ENCODE assay signal across 21 cellular contexts in the genomic region with DNA sequence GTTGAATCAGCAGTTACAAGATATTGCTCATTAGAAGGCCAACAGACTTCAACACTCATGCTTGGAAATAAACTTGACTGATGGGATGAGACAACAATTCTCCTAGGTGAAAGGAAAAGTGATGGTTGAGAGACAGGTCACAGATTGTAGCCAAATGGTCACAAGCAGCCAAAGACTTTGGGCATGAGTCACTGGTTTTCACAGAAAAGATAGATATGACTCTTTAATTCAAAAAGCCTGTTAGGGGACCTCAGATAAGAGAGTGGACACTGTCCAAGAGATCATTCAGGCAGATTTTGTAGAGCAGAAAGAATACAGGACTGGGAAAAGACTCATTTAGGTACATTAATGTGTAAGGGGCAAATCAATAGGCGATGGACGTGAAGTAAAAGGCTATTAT.
A peak's percentile ranks its signal among the peaks of the same experiment; 100 is the strongest.
DNase-seq lines count a peak whose midpoint lies in the region; ATAC-seq and TF ChIP-seq lines count a peak whose summit lies in the region.
"Had no signal": no experiment of that assay in that cellular context is flagged by ENCODE, and none has a peak within 500 bp of the region (broad histone marks: within the 10 kb centered on the region; RNA-seq: fewer than 3 reads in every experiment).

No MANE protein-coding gene starts in this region.

- no peak overlapping the region for H3K9ac ChIP-seq in IMR-90 (ENCODE audit: low read depth, low read length)
- H3K9ac ChIP-seq in H9 (ENCODE audit: extremely low read depth, insufficient read length, low read length) = no peak overlapping the region

- no peaks in the 10 kb centered on the region for H3K9me1 ChIP-seq in IMR-90 (ENCODE audit: insufficient read depth, low read length)

- no peak overlapping the region for H3T11ph ChIP-seq in H9 (ENCODE audit: low read length)

- WGBS in IMR-90 (ENCODE audit: extremely low coverage in 2 of 2, insufficient read length in 1 of 2), 2 experiments = no CpG with 5 or more reads among the region's 2 CpGs
- no CpG with 5 or more reads among the region's 2 CpGs for WGBS in H9 (ENCODE audit: extremely low coverage, insufficient read length, low lambda C conversion rate)

- H3K36me3 ChIP-seq in IMR-90 (ENCODE audit: control insufficient read depth, insufficient read depth, low read length) = no peaks in the 10 kb centered on the region
- H3K36me3 ChIP-seq: BE2C had no signal

- TF ChIP-seq RAD21 in IMR-90 (IDR thresholded peaks at IDR 0.05; ENCODE audit: low read length) = no peak

- POLR2A ChIA-PET in IMR-90 (lab: Charles Lee; ENCODE audit: unreplicated experiment) = no interaction called here

- H3K4me2 ChIP-seq in IMR-90 (ENCODE audit: low read depth, low read length) (no peak overlapping the region), H9 (ENCODE audit: insufficient read depth, insufficient read length, low read length) (no peak overlapping the region)

- H3K4me1 ChIP-seq in IMR-90 (ENCODE audit: control insufficient read depth, insufficient read depth, low read length) (no peaks in the 10 kb centered on the region), H9 (ENCODE audit: insufficient read depth, low read length) (no peaks in the 10 kb centered on the region)
- H3K4me1 ChIP-seq: BE2C had no signal

- H2AFZ ChIP-seq in IMR-90 (replicated peaks; ENCODE audit: low read length, poor library complexity) (no peak overlapping the region), H9 (ENCODE audit: low read length) (no peak overlapping the region)

- no peak overlapping the region for H2BK12ac ChIP-seq in H9 (ENCODE audit: insufficient read length, low read depth, low read length)

- H4K20me1 ChIP-seq in IMR-90 (ENCODE audit: insufficient read depth, low read length) (no peaks in the 10 kb centered on the region), H9 (ENCODE audit: control insufficient read depth, insufficient read depth, insufficient read length) (no peaks in the 10 kb centered on the region)

- no peak overlapping the region for H2AK9ac ChIP-seq in IMR-90 (replicated peaks; ENCODE audit: low read depth, low read length, poor library complexity)

- H3K9me3 Mint-ChIP-seq in H9 = no peaks in the 10 kb centered on the region; a peak in 1 of 5 replicates

- H4K5ac ChIP-seq in IMR-90 (ENCODE audit: low read depth, low read length) = no peak overlapping the region
- no peak overlapping the region for H4K5ac ChIP-seq in H9 (ENCODE audit: insufficient read length, low read depth, low read length)

- dilution Hi-C loops in IMR-90 (cut with HindIII; ENCODE audit: low sequenced_read_pairs, unreplicated experiment) = loop anchor here (25.0 kb wide), 1 partner anchor 476 kb away; no protein-coding TSS in a partner anchor

- BruUV-seq in IMR-90 (replicated peaks; lab: Mats Ljungman, UMichigan) = no TSS peak

- CTCF ChIA-PET in IMR-90 (lab: Yijun Ruan, JAX) = no interaction called here

- no peak overlapping the region for H3K23ac ChIP-seq in IMR-90 (ENCODE audit: low read depth, low read length)
- H3K23ac ChIP-seq in H9 (ENCODE audit: insufficient read length, low read depth, low read length) = no peak overlapping the region

- no peak for TF ChIP-seq CTCF in IMR-90 (conservative IDR thresholded peaks at IDR 0.05; ENCODE audit: low read depth, low read length)
- no peak for TF ChIP-seq CTCF in H9 (conservative IDR thresholded peaks at IDR 0.05)

- TF ChIP-seq POLR2A in IMR-90 (IDR thresholded peaks at IDR 0.05; ENCODE audit: low read depth, low read length) = no peak

- H2BK15ac ChIP-seq in IMR-90 (ENCODE audit: low read depth, low read length) (no peak overlapping the region), H9 (ENCODE audit: low read depth, low read length) (no peak overlapping the region)

- H3K56ac ChIP-seq in IMR-90 (ENCODE audit: extremely low read depth, insufficient read depth, low read length) (no peak overlapping the region), H9 (ENCODE audit: insufficient read length, low read depth, low read length) (no peak overlapping the region)

- no peak overlapping the region for H2BK120ac ChIP-seq in IMR-90 (ENCODE audit: low read depth, low read length)
- no peak overlapping the region for H2BK120ac ChIP-seq in H9 (ENCODE audit: low read depth, low read length, poor library complexity, severe bottlenecking)

- H3K79me2 ChIP-seq in H9 (ENCODE audit: insufficient read depth, low read length) = no peaks in the 10 kb centered on the region

- intact Hi-C loops in IMR-90 (cut with micrococcal nuclease) = no loop called here

- H3K14ac ChIP-seq in IMR-90 (replicated peaks; ENCODE audit: low read depth, low read length) (no peak overlapping the region), H9 (ENCODE audit: insufficient read depth, low read length) (no peak overlapping the region)

- H2BK20ac ChIP-seq in IMR-90 (ENCODE audit: low read depth, low read length) (no peak overlapping the region), H9 (ENCODE audit: low read depth, low read length, poor library complexity, severe bottlenecking) (no peak overlapping the region)

- H3K18ac ChIP-seq in IMR-90 (ENCODE audit: low read depth, low read length) (no peak overlapping the region), H9 (ENCODE audit: insufficient read length, low read depth, low read length) (no peak overlapping the region)

- H3K4ac ChIP-seq in IMR-90 (ENCODE audit: low read depth, low read length) (no peak overlapping the region), H9 (ENCODE audit: low read depth, low read length) (no peak overlapping the region)

- no peaks in the 10 kb centered on the region for H3K79me1 ChIP-seq in IMR-90 (ENCODE audit: low read depth in 1 of 2, low read length in 2 of 2)
- no peaks in the 10 kb centered on the region for H3K79me1 ChIP-seq in H9 (ENCODE audit: insufficient read depth, low read depth, low read length, poor library complexity, severe bottlenecking)

- H3K4me3 ChIP-seq in IMR-90 (ENCODE audit: insufficient read depth, low read depth, low read length) = no peak overlapping the region
- H3K4me3 ChIP-seq: GM12878 had no signal

- H4K91ac ChIP-seq in IMR-90 (ENCODE audit: insufficient read depth, low read depth, low read length) = no peak overlapping the region
- no peak overlapping the region for H4K91ac ChIP-seq in H9 (ENCODE audit: insufficient read length, low read depth, low read length)

- H3K36me3 Mint-ChIP-seq in H9 (ENCODE audit: insufficient read depth in 1 of 3, low read depth in 3 of 3) = peaks cover 0 to 4% (median 0%) of the 10 kb centered on the region in 3 experiments; a peak in 2 of 7 replicates
- H3K36me3 Mint-ChIP-seq: CD4-positive, CD25-positive, alpha-beta regulatory T cell; CD8-positive, alpha-beta memory T cell had no signal

- H2BK5ac ChIP-seq in IMR-90 (ENCODE audit: low read depth, low read length, poor library complexity, severe bottlenecking) = no peak overlapping the region
- H2BK5ac ChIP-seq in H9 (ENCODE audit: insufficient read length, low read length) = no peak overlapping the region

- H2AK5ac ChIP-seq in IMR-90 (ENCODE audit: low read depth, low read length) (no peak overlapping the region), H9 (ENCODE audit: insufficient read length, low read length) (no peak overlapping the region)

- DNase-seq in IMR-90 (peak; percentile 20), OCI-M1 (lab: John Stamatoyannopoulos, UW) (peak; percentile 29), astrocyte of the hippocampus (ENCODE audit: low read depth, low spot score) (peak; percentile 15), H9 (no peak), HuH-7.5 (ENCODE audit: low spot score) (no peak), SW480 (ENCODE audit: low spot score) (no peak)
- DNase-seq: ACHN; BE2C; C1 segment of cervical spinal cord; CD4-positive, CD25-positive, alpha-beta regulatory T cell; CD8-positive, alpha-beta memory T cell; COR-L47; DMS 273 treated with DMSO at 0.1 percent for 48 hours; DMS53; DND-41; EL; GOT3; H7 had no signal

- H3K9me3 ChIP-seq in IMR-90 (ENCODE audit: control insufficient read depth, insufficient read depth, low read length) = no peaks in the 10 kb centered on the region
- H3K9me3 ChIP-seq in H9 (ENCODE audit: control insufficient read depth, low read depth, low read length) = no peaks in the 10 kb centered on the region
- H3K9me3 ChIP-seq: BE2C had no signal

- in situ Hi-C loops in IMR-90 (cut with MboI; ENCODE audit: low sequenced_read_pairs) = no loop called here

- no peak overlapping the region for H3K4me3 Mint-ChIP-seq in H9
- H3K4me3 Mint-ChIP-seq: CD4-positive, CD25-positive, alpha-beta regulatory T cell; CD8-positive, alpha-beta memory T cell had no signal

- H3K27ac ChIP-seq in IMR-90 (ENCODE audit: insufficient read depth, low read length) (no peak overlapping the region), H9 (ENCODE audit: insufficient read length, low read depth, low read length) (no peak overlapping the region)
- H3K27ac ChIP-seq: HL-60 had no signal

- H3K27me3 Mint-ChIP-seq in H9 (ENCODE audit: low read depth) = no peaks in the 10 kb centered on the region
- H3K27me3 Mint-ChIP-seq: CD4-positive, CD25-positive, alpha-beta regulatory T cell; CD8-positive, alpha-beta memory T cell had no signal

- ATAC-seq in IMR-90 (ENCODE audit: low read depth) = no peak
- no peak for ATAC-seq in HG03469 (IDR thresholded peaks at IDR 0.05; ENCODE audit: unreplicated experiment)
- ATAC-seq: GM12878 had no signal

- no peak overlapping the region for H4K8ac ChIP-seq in IMR-90 (ENCODE audit: low read depth in 2 of 2, low read length in 2 of 2)
- H4K8ac ChIP-seq in H9 (replicated peaks; ENCODE audit: insufficient read length, low read depth, low read length) = no peak overlapping the region

- H3K27ac Mint-ChIP-seq in H9 = no peak overlapping the region
- H3K27ac Mint-ChIP-seq: CD4-positive, CD25-positive, alpha-beta regulatory T cell; CD8-positive, alpha-beta memory T cell had no signal

- H3K4me1 Mint-ChIP-seq in H9 = no peaks in the 10 kb centered on the region
- H3K4me1 Mint-ChIP-seq: CD4-positive, CD25-positive, alpha-beta regulatory T cell; CD8-positive, alpha-beta memory T cell had no signal

- H3K27me3 ChIP-seq in IMR-90 (ENCODE audit: control insufficient read depth, insufficient read depth, low read length) (no peaks in the 10 kb centered on the region), H9 (ENCODE audit: insufficient read depth, low read length) (no peaks in the 10 kb centered on the region)
- H3K27me3 ChIP-seq: BE2C had no signal

- no peaks in the 10 kb centered on the region for H3K23me2 ChIP-seq in H9 (ENCODE audit: insufficient read length, low read depth, low read length, poor library complexity, severe bottlenecking)

TF ChIP-seq in IMR-90, 13 proteins besides CTCF, POLR2A, EP300 and RAD21 (continues in another document):
- TF ChIP-seq, protein P1, sequence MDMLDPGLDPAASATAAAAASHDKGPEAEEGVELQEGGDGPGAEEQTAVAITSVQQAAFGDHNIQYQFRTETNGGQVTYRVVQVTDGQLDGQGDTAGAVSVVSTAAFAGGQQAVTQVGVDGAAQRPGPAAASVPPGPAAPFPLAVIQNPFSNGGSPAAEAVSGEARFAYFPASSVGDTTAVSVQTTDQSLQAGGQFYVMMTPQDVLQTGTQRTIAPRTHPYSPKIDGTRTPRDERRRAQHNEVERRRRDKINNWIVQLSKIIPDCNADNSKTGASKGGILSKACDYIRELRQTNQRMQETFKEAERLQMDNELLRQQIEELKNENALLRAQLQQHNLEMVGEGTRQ (IDR thresholded peaks at IDR 0.05; ENCODE audit: low read depth, low read length) = no peak
- TF ChIP-seq SMC3 (IDR thresholded peaks at IDR 0.05; ENCODE audit: low read depth, low read length) (no peak), NFE2L2 (IDR thresholded peaks at IDR 0.05; ENCODE audit: low read depth, low read length) (no peak), CEBPB (IDR thresholded peaks at IDR 0.05; ENCODE audit: low read depth, low read length) (no peak)

Comparison
In these comparisons a context has a peak if more than half of its experiments do, and no peak if none do; other contexts are left out.
1. DNase-seq: peak in IMR-90 (single experiment), OCI-M1 (single experiment) and astrocyte of the hippocampus (single experiment); none in H9 (single experiment), HuH-7.5 (single experiment) and SW480 (single experiment).